ENCODE assay signal across 8 cellular contexts in genomic region chr10:5944389-5945202, GRCh38. TPM values are rescaled to one million over a fixed set of nuclear protein-coding genes. Genes with fewer than 3 reads are reported as not detected.
DNase-seq lines count a peak whose midpoint lies in the region; ATAC-seq and TF ChIP-seq lines count a peak whose summit lies in the region.
"Had no signal": no experiment of that assay in that cellular context is flagged by ENCODE, and none has a peak within 500 bp of the region (broad histone marks: within the 10 kb centered on the region; RNA-seq: fewer than 3 reads in every experiment).

No MANE protein-coding gene starts in this region.

- H3K27ac ChIP-seq in transverse colon: peak overlapping the region; percentile 79 to 86 (median 84)

- in situ Hi-C loops in transverse colon (cut with MboI; ENCODE audit: low pct_ligation_motif_present in 1 of 4, low pct_unique_long_range_greater_than_20kb in 1 of 4, low sequenced_read_pairs in 3 of 4): no loop called here

- no peaks in the 10 kb centered on the region for H3K36me3 ChIP-seq in transverse colon

- DNase-seq in M059J (ENCODE audit: low read depth) (peak; percentile 96), cerebellum (ENCODE audit: low spot score) (peak; percentile 28), lower leg skin (ENCODE audit: low spot score in 2 of 2) (peak; percentile 91 to 94), transverse colon (peak; percentile 78), GM20000 (ENCODE audit: low spot score) (no peak), OCI-M1 (lab: John Stamatoyannopoulos, UW) (no peak)
- DNase-seq: NCI-H1048 had no signal

- WGBS in lower leg skin, 2 donors: 43 to 51% methylated on average over 7 of the region's 7 CpGs
- 16 to 38% methylated on average over 4 to 7 of the region's 7 CpGs for WGBS in transverse colon (ENCODE audit: low coverage in 1 of 2), 2 donors

- intact Hi-C loops in lower leg skin (cut with DNase I; ENCODE audit: low total_unique reads): no loop called here
- intact Hi-C loops in transverse colon (cut with DNase I; ENCODE audit: low total_unique reads): no loop called here

- TF ChIP-seq POLR2A in lower leg skin (IDR thresholded peaks at IDR 0.05) (no peak), transverse colon (IDR thresholded peaks at IDR 0.05) (no peak)

- H3K4me3 ChIP-seq in lower leg skin (ENCODE audit: low read depth, poor library complexity, severe bottlenecking) (no peak overlapping the region), transverse colon (no peak overlapping the region)

- peak; percentile 29 for TF ChIP-seq EP300 in transverse colon (IDR thresholded peaks at IDR 0.05; ENCODE audit: low read depth)

- no peaks in the 10 kb centered on the region for H3K27me3 ChIP-seq in transverse colon

- TF ChIP-seq CTCF in lower leg skin (IDR thresholded peaks at IDR 0.05) (no peak), transverse colon (IDR thresholded peaks at IDR 0.05) (no peak), GM20000 (IDR thresholded peaks at IDR 0.05; ENCODE audit: extremely low read depth, missing control alignments) (no peak)

- ATAC-seq in GM18858 (IDR thresholded peaks at IDR 0.05; ENCODE audit: unreplicated experiment): no peak

- H3K4me1 ChIP-seq in transverse colon: peaks cover 4 to 33% (median 18%) of the 10 kb centered on the region in 4 donors

- H3K9me3 ChIP-seq in transverse colon: no peaks in the 10 kb centered on the region

RNA-seq across cellular contexts. Expression of gene IL15RA, which starts 32.7 kb away (rescaled TPM):
- 14.9 and 26.3 TPM in 2 replicates for total RNA-seq in M059J (2014; rRNA removed; shearing (Covaris generic))
- 0.18 TPM for total RNA-seq in cerebellum
- 10 to 100 TPM in 3 of 4 donors, 1 to 10 TPM in 1; 9.3 to 30.8 (median 24.8) TPM for total RNA-seq in lower leg skin
- total RNA-seq in transverse colon: 10 to 100 TPM in 3 of 4 donors, 1 to 10 TPM in 1; 3.7 to 58.1 (median 24.6) TPM

RNA-seq across cellular contexts. Expression of gene FBH1, which starts 54.6 kb away (rescaled TPM):
- 32.3 and 51.9 TPM in 2 replicates for total RNA-seq in M059J (2014; rRNA removed; shearing (Covaris generic))
- total RNA-seq in cerebellum (46.7 TPM), lower leg skin (100 to 1,000 TPM in 1 of 4 donors, 10 to 100 TPM in 3; 76.0 to 100 (median 92.2) TPM), transverse colon (100 to 1,000 TPM; 101 to 143 (median 120) TPM)

RNA-seq across cellular contexts. Expression of gene ANKRD16, which starts 54.9 kb away (rescaled TPM):
- 1.6 and 3.7 TPM in 2 replicates for total RNA-seq in M059J (2014; rRNA removed; shearing (Covaris generic))
- total RNA-seq in cerebellum: 15.9 TPM
- 10 to 100 TPM in 3 of 4 donors, 1 to 10 TPM in 1; 9.0 to 23.3 (median 16.6) TPM for total RNA-seq in lower leg skin
- 10 to 100 TPM in 3 of 4 donors, 1 to 10 TPM in 1; 8.5 to 21.7 (median 17.8) TPM for total RNA-seq in transverse colon

Comparison
In these comparisons a context has a peak if more than half of its experiments do, and no peak if none do; other contexts are left out.
1. DNase-seq: peak in M059J (single experiment), cerebellum (single experiment), lower leg skin (2 of 2) and transverse colon (single experiment); none in GM20000 (single experiment) and OCI-M1 (single experiment).